Comparison of ENCODE assay signal across 30 cellular contexts in genomic region chr9:16398676-16399075, GRCh38.
"Had no signal": no experiment of that assay in that cellular context is flagged by ENCODE, and none has a peak within 500 bp of the region (broad histone marks: within the 10 kb centered on the region; RNA-seq: fewer than 3 reads in every experiment).

No MANE protein-coding gene starts in this region.

- H3K27ac Mint-ChIP-seq: activated naive CD4-positive, alpha-beta T cell treated with anti-CD3 and anti-CD28 coated beads for 36 hours; activated naive CD8-positive, alpha-beta T cell treated with anti-CD3 and anti-CD28 coated beads for 36 hours; naive B cell; stimulated activated naive B cell treated with anti-CD40 and anti-IgM and Interleukin-4, amounts not matched to agents 10 μg/mL and 1 μg/mL and 100 μg/mL, for 72 hours; T-helper 2 cell treated with Interferon-gamma antibody and Interleukin-4, amounts not matched to agents 5 μg/mL and 100 μg/mL, for 36 hours had no signal

- H3K36me3 ChIP-seq: adrenal gland, ascending aorta, brain microvascular endothelial cell, esophagus muscularis mucosa, left ventricle myocardium inferior, pancreas, prostate gland, sigmoid colon, stomach, suprapubic skin, tibial nerve, uterus had no signal

- DNase-seq: activated CD4-positive, alpha-beta T cell treated with anti-CD3 and anti-CD28 coated beads for 4 hours; activated CD4-positive, alpha-beta T cell treated with anti-CD3 and anti-CD28 coated beads, Interleukin-2, amount 50 U/mL, for 4 hours; activated CD8-positive, alpha-beta memory T cell treated with anti-CD3 and anti-CD28 coated beads for 24 hours; activated effector memory CD4-positive, alpha-beta T cell treated with Interleukin-2 at 50 U/mL for 16 hours; activated naive CD4-positive, alpha-beta T cell treated with anti-CD3 and anti-CD28 coated beads for 36 hours; activated naive CD8-positive, alpha-beta T cell treated with anti-CD3 and anti-CD28 coated beads for 36 hours; brain microvascular endothelial cell; dermis blood vessel endothelial cell; effector CD4-positive, alpha-beta T cell; left ventricle myocardium inferior; naive B cell; pancreas; retina; sigmoid colon; small intestine; stimulated activated CD4-positive, alpha-beta T cell treated with anti-CD3 and anti-CD28 coated beads, Interleukin-1b, Interleukin-23, amount 100 ng/mL, for 48 hours; stimulated activated naive B cell treated with anti-CD40 and anti-IgM and Interleukin-4, amounts not matched to agents 10 μg/mL and 1 μg/mL and 100 μg/mL, for 72 hours; stomach; T-helper 1 cell; uterus had no signal

- H3K27me3 Mint-ChIP-seq: activated naive CD8-positive, alpha-beta T cell treated with anti-CD3 and anti-CD28 coated beads for 36 hours; stimulated activated naive B cell treated with anti-CD40 and anti-IgM and Interleukin-4, amounts not matched to agents 10 μg/mL and 1 μg/mL and 100 μg/mL, for 72 hours had no signal

- FAIRE-seq: frontal cortex, pancreas, small intestine had no signal

- H3K9me3 ChIP-seq: adrenal gland, ascending aorta, pancreas, prostate gland, sigmoid colon, suprapubic skin, uterus had no signal

- H3K4me1 ChIP-seq: adrenal gland, ascending aorta, esophagus muscularis mucosa, left ventricle myocardium inferior, pancreas, prostate gland, sigmoid colon, stomach, suprapubic skin, tibial nerve, uterus had no signal

- H3K36me3 Mint-ChIP-seq: activated naive CD8-positive, alpha-beta T cell treated with anti-CD3 and anti-CD28 coated beads for 36 hours; naive B cell; stimulated activated naive B cell treated with anti-CD40 and anti-IgM and Interleukin-4, amounts not matched to agents 10 μg/mL and 1 μg/mL and 100 μg/mL, for 72 hours had no signal

- H3K4me1 Mint-ChIP-seq: activated naive CD8-positive, alpha-beta T cell treated with anti-CD3 and anti-CD28 coated beads for 36 hours; naive B cell; stimulated activated naive B cell treated with anti-CD40 and anti-IgM and Interleukin-4, amounts not matched to agents 10 μg/mL and 1 μg/mL and 100 μg/mL, for 72 hours had no signal

- H3K4me3 Mint-ChIP-seq: activated naive CD4-positive, alpha-beta T cell treated with anti-CD3 and anti-CD28 coated beads for 36 hours; activated naive CD8-positive, alpha-beta T cell treated with anti-CD3 and anti-CD28 coated beads for 36 hours; naive B cell; stimulated activated naive B cell treated with anti-CD40 and anti-IgM and Interleukin-4, amounts not matched to agents 10 μg/mL and 1 μg/mL and 100 μg/mL, for 72 hours; T-helper 2 cell treated with Interferon-gamma antibody and Interleukin-4, amounts not matched to agents 5 μg/mL and 100 μg/mL, for 36 hours had no signal

- ATAC-seq: pancreas; stimulated activated naive B cell treated with anti-CD40 and anti-IgM and Interleukin-4, amounts not matched to agents 10 μg/mL and 1 μg/mL and 100 μg/mL, for 72 hours had no signal

- H3K27ac ChIP-seq: adrenal gland, ascending aorta, brain microvascular endothelial cell, esophagus muscularis mucosa, left ventricle myocardium inferior, pancreas, prostate gland, sigmoid colon, stomach, suprapubic skin, tibial nerve, uterus, VCaP had no signal

- H3K27me3 ChIP-seq: adrenal gland, ascending aorta, brain microvascular endothelial cell, esophagus muscularis mucosa, pancreas, sigmoid colon, stomach, suprapubic skin, tibial nerve, uterus had no signal

- H3K4me3 ChIP-seq: adrenal gland, ascending aorta, esophagus muscularis mucosa, left ventricle myocardium inferior, lung, pancreas, prostate gland, sigmoid colon, stomach, suprapubic skin, tibial nerve, uterus had no signal
